5 cellular contexts compared by ENCODE assay signal in genomic region chrX:2211667-2212066, GRCh38.
A peak's percentile ranks its signal among the peaks of the same experiment; 100 is the strongest.
DNase-seq lines count a peak whose midpoint lies in the region; ATAC-seq and TF ChIP-seq lines count a peak whose summit lies in the region.
"Not testable (repeated sequence)": the region's sequence is repeated elsewhere in the genome, so short reads cannot be mapped to it uniquely, and the experiment has no call there.

No MANE protein-coding gene starts in this region.

- not testable (repeated sequence) for TF ChIP-seq CTCF in H9 (conservative IDR thresholded peaks at IDR 0.05); RWPE2 (IDR thresholded peaks at IDR 0.05; ENCODE audit: poor library complexity, severe bottlenecking); chondrocyte (IDR thresholded peaks at IDR 0.05); neural progenitor cell (IDR thresholded peaks at IDR 0.05)

- H3K23me2 ChIP-seq in H9 (ENCODE audit: insufficient read length, low read depth, low read length, poor library complexity, severe bottlenecking): not testable (repeated sequence)

- not testable (repeated sequence) for H3K4me2 ChIP-seq in H9 (ENCODE audit: insufficient read depth, insufficient read length, low read length); neural progenitor cell

- not testable (repeated sequence) for H3K4me1 ChIP-seq in H9 (ENCODE audit: insufficient read depth, low read length); RWPE2 (ENCODE audit: insufficient read depth, poor library complexity, severe bottlenecking); neural progenitor cell

- not testable (repeated sequence) for H3K27ac Mint-ChIP-seq in H9; chondrocyte (ENCODE audit: unreplicated experiment)
- H3K27ac Mint-ChIP-seq in neural progenitor cell: peak overlapping the region; percentile 53

- H3K27ac ChIP-seq in H9 (ENCODE audit: insufficient read length, low read depth, low read length); RWPE2 (ENCODE audit: poor library complexity, severe bottlenecking); neural progenitor cell: not testable (repeated sequence)

- H3K79me2 ChIP-seq in H9 (ENCODE audit: insufficient read depth, low read length); neural progenitor cell (ENCODE audit: low read depth): not testable (repeated sequence)

- not testable (repeated sequence) for H2AK5ac ChIP-seq in H9 (ENCODE audit: insufficient read length, low read length)

- not testable (repeated sequence) for H3K36me3 ChIP-seq in RWPE2 (ENCODE audit: low read depth); neural progenitor cell

- H4K20me1 ChIP-seq in H9 (ENCODE audit: control insufficient read depth, insufficient read depth, insufficient read length); neural progenitor cell (ENCODE audit: low read depth): not testable (repeated sequence)

- H3K4ac ChIP-seq in H9 (ENCODE audit: low read depth, low read length): not testable (repeated sequence)

- WGBS in H9 (ENCODE audit: extremely low coverage, insufficient read length, low lambda C conversion rate): no CpG with 5 or more reads among the region's 18 CpGs

- H3K14ac ChIP-seq in H9 (ENCODE audit: insufficient read depth, low read length): not testable (repeated sequence)

- H3K36me3 Mint-ChIP-seq in H9 (ENCODE audit: insufficient read depth in 1 of 3, low read depth in 3 of 3) (peaks cover 23 to 36% (median 26%) of the 10 kb centered on the region in 3 experiments), neural progenitor cell (peaks cover 22% of the 10 kb centered on the region)
- H3K36me3 Mint-ChIP-seq in chondrocyte (ENCODE audit: low read depth): not testable (repeated sequence)

- DNase-seq in H9; neural progenitor cell (ENCODE audit: low spot score): not testable (repeated sequence)
- DNase-seq in RWPE2 (ENCODE audit: low spot score) (peak; percentile 31), chondrocyte (ENCODE audit: low spot score) (peak; percentile 48), mesenteric fat pad (ENCODE audit: low spot score) (peak; percentile 9)

- not testable (repeated sequence) for H4K8ac ChIP-seq in H9 (replicated peaks; ENCODE audit: insufficient read length, low read depth, low read length)

- H3K9me3 Mint-ChIP-seq in H9 (peaks cover 26 to 28% of the 10 kb centered on the region in 2 experiments), neural progenitor cell (peaks cover 12% of the 10 kb centered on the region)
- not testable (repeated sequence) for H3K9me3 Mint-ChIP-seq in chondrocyte (ENCODE audit: low read depth)

- H2AFZ ChIP-seq in H9 (ENCODE audit: low read length); neural progenitor cell (replicated peaks): not testable (repeated sequence)

- H2BK120ac ChIP-seq in H9 (ENCODE audit: low read depth, low read length, poor library complexity, severe bottlenecking): not testable (repeated sequence)

- H3K18ac ChIP-seq in H9 (ENCODE audit: insufficient read length, low read depth, low read length): not testable (repeated sequence)

- not testable (repeated sequence) for H4K5ac ChIP-seq in H9 (ENCODE audit: insufficient read length, low read depth, low read length)

- peaks cover 11% of the 10 kb centered on the region for H3K9me3 ChIP-seq in H9 (ENCODE audit: control insufficient read depth, low read depth, low read length)
- H3K9me3 ChIP-seq in RWPE2 (ENCODE audit: severe bottlenecking); neural progenitor cell (ENCODE audit: low read depth): not testable (repeated sequence)

- H2BK5ac ChIP-seq in H9 (ENCODE audit: insufficient read length, low read length): not testable (repeated sequence)

- not testable (repeated sequence) for H3K4me1 Mint-ChIP-seq in H9; chondrocyte (ENCODE audit: low read depth); neural progenitor cell

- not testable (repeated sequence) for ATAC-seq in RWPE2 (ENCODE audit: low read depth)

- not testable (repeated sequence) for H3T11ph ChIP-seq in H9 (ENCODE audit: low read length)

- H2BK12ac ChIP-seq in H9 (ENCODE audit: insufficient read length, low read depth, low read length): peak overlapping the region; percentile 51

- not testable (repeated sequence) for H3K27me3 Mint-ChIP-seq in H9 (ENCODE audit: low read depth); chondrocyte (ENCODE audit: low read depth); neural progenitor cell (ENCODE audit: insufficient read depth, low read depth)

- H4K91ac ChIP-seq in H9 (ENCODE audit: insufficient read length, low read depth, low read length): not testable (repeated sequence)

- H3K23ac ChIP-seq in H9 (ENCODE audit: insufficient read length, low read depth, low read length): not testable (repeated sequence)

- not testable (repeated sequence) for H2BK20ac ChIP-seq in H9 (ENCODE audit: low read depth, low read length, poor library complexity, severe bottlenecking)

- not testable (repeated sequence) for H3F3A ChIP-seq in neural progenitor cell (ENCODE audit: low read depth)

- H3K9ac ChIP-seq in H9 (ENCODE audit: extremely low read depth, insufficient read length, low read length); neural progenitor cell: not testable (repeated sequence)

- not testable (repeated sequence) for H3K79me1 ChIP-seq in H9 (ENCODE audit: insufficient read depth, low read depth, low read length, poor library complexity, severe bottlenecking)

- H3K4me3 Mint-ChIP-seq in H9; chondrocyte (ENCODE audit: unreplicated experiment); neural progenitor cell: not testable (repeated sequence)

- H3K56ac ChIP-seq in H9 (ENCODE audit: insufficient read length, low read depth, low read length): not testable (repeated sequence)

- H2BK15ac ChIP-seq in H9 (ENCODE audit: low read depth, low read length): not testable (repeated sequence)

- not testable (repeated sequence) for H3K27me3 ChIP-seq in H9 (ENCODE audit: insufficient read depth, low read length); RWPE2 (ENCODE audit: insufficient read depth, poor library complexity, severe bottlenecking); neural progenitor cell

- H3K4me3 ChIP-seq in RWPE2 (ENCODE audit: severe bottlenecking); neural progenitor cell: not testable (repeated sequence)
